In the genomic region with DNA sequence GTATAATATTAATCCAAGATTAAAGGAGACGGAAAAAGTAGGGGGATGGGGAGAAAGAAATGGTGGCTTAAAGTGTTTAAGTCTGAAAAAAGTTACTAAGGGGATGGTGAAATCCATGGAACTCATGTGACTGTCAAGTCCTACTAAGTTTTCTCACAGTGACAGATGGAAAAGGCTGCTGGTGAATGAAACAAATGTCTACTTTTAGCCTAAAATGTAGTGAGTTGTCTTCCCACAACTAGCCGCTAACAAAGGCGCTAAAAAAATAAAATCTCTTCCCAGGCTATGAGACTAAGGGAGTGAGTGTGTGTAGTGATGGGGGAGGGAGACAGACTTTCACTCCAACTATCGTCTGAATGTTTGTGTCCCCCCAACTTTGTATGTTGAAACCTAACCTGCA, we compare ENCODE assay signal across 22 cellular contexts.
"Had no signal": no experiment of that assay in that cellular context is flagged by ENCODE, and none has a peak within 500 bp of the region (broad histone marks: within the 10 kb centered on the region; RNA-seq: fewer than 3 reads in every experiment).

No MANE protein-coding gene starts in this region.

- H3K9me3 ChIP-seq: left lung, sigmoid colon, upper lobe of left lung had no signal

- H3K27ac ChIP-seq: left lung, sigmoid colon, SJSA1, upper lobe of left lung, WERI-Rb-1 had no signal

- H3K4me2 ChIP-seq: smooth muscle cell had no signal

- H3K4me3 Mint-ChIP-seq: activated naive CD8-positive, alpha-beta T cell treated with anti-CD3 and anti-CD28 coated beads for 36 hours; activated T-cell treated with anti-CD3 and anti-CD28 coated beads, Interleukin-2, amount 50 U/mL, for 24 hours had no signal

- H3K27me3 ChIP-seq: left lung, sigmoid colon, upper lobe of left lung had no signal

- H3K9me3 Mint-ChIP-seq: activated naive CD8-positive, alpha-beta T cell treated with anti-CD3 and anti-CD28 coated beads for 36 hours; activated T-cell treated with anti-CD3 and anti-CD28 coated beads, Interleukin-2, amount 50 U/mL, for 24 hours; neural crest cell had no signal

- H3K36me3 ChIP-seq: WERI-Rb-1 had no signal

- H3K27ac Mint-ChIP-seq: activated naive CD8-positive, alpha-beta T cell treated with anti-CD3 and anti-CD28 coated beads for 36 hours; activated T-cell treated with anti-CD3 and anti-CD28 coated beads, Interleukin-2, amount 50 U/mL, for 24 hours; progenitor cell of endocrine pancreas had no signal

- H3K4me3 ChIP-seq: left lung, lung, sigmoid colon, SJSA1, smooth muscle cell, upper lobe of left lung had no signal

- DNase-seq: activated CD4-positive, alpha-beta T cell treated with anti-CD3 and anti-CD28 coated beads for 1 hour; activated CD8-positive, alpha-beta memory T cell treated with anti-CD3 and anti-CD28 coated beads for 24 hours; activated CD8-positive, alpha-beta memory T cell treated with anti-CD3 and anti-CD28 coated beads, Interleukin-2, amount 50 U/mL, for 4 hours; activated naive CD4-positive, alpha-beta T cell treated with Interleukin-2 at 50 U/mL for 16 hours; activated naive CD8-positive, alpha-beta T cell treated with anti-CD3 and anti-CD28 coated beads for 36 hours; activated T-cell treated with anti-CD3 and anti-CD28 coated beads, Interleukin-2, amount 50 U/mL, for 24 hours; amygdala; foreskin melanocyte; kidney glomerular epithelial cell; left lung; retina; sigmoid colon; stimulated activated CD4-positive, alpha-beta T cell treated with anti-CD3 and anti-CD28 coated beads, Interleukin-15, amount 100 ng/mL, for 24 hours; stimulated activated naive CD4-positive, alpha-beta T cell; upper lobe of left lung; WERI-Rb-1 had no signal

- ATAC-seq: left lung had no signal

- H3K27me3 Mint-ChIP-seq: activated naive CD8-positive, alpha-beta T cell treated with anti-CD3 and anti-CD28 coated beads for 36 hours; activated T-cell treated with anti-CD3 and anti-CD28 coated beads, Interleukin-2, amount 50 U/mL, for 24 hours; progenitor cell of endocrine pancreas had no signal

- FAIRE-seq: endometrium had no signal
